ENCODE assay signal across 1 cellular context in the genomic region with DNA sequence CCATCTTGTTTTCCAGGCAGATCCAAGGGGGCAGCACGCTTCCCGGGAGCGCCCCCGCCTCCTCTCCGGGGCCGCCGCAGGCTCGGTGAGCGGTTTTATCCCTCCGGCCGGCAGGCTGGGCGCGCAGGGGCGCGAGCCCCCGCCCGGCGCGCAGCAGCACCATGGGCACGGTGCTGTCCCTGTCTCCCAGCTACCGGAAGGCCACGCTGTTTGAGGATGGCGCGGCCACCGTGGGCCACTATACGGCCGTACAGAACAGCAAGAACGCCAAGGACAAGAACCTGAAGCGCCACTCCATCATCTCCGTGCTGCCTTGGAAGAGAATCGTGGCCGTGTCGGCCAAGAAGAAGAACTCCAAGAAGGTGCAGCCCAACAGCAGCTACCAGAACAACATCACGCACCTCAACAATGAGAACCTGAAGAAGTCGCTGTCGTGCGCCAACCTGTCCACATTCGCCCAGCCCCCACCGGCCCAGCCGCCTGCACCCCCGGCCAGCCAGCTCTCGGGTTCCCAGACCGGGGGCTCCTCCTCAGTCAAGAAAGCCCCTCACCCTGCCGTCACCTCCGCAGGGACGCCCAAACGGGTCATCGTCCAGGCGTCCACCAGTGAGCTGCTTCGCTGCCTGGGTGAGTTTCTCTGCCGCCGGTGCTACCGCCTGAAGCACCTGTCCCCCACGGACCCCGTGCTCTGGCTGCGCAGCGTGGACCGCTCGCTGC.
TF ChIP-seq lines count a peak whose summit lies in the region.

No MANE protein-coding gene starts in this region.

TF ChIP-seq in HEK293, 187 proteins besides CTCF, POLR2A, EP300 and RAD21 (continued from another document):
- TF ChIP-seq, protein P1, sequence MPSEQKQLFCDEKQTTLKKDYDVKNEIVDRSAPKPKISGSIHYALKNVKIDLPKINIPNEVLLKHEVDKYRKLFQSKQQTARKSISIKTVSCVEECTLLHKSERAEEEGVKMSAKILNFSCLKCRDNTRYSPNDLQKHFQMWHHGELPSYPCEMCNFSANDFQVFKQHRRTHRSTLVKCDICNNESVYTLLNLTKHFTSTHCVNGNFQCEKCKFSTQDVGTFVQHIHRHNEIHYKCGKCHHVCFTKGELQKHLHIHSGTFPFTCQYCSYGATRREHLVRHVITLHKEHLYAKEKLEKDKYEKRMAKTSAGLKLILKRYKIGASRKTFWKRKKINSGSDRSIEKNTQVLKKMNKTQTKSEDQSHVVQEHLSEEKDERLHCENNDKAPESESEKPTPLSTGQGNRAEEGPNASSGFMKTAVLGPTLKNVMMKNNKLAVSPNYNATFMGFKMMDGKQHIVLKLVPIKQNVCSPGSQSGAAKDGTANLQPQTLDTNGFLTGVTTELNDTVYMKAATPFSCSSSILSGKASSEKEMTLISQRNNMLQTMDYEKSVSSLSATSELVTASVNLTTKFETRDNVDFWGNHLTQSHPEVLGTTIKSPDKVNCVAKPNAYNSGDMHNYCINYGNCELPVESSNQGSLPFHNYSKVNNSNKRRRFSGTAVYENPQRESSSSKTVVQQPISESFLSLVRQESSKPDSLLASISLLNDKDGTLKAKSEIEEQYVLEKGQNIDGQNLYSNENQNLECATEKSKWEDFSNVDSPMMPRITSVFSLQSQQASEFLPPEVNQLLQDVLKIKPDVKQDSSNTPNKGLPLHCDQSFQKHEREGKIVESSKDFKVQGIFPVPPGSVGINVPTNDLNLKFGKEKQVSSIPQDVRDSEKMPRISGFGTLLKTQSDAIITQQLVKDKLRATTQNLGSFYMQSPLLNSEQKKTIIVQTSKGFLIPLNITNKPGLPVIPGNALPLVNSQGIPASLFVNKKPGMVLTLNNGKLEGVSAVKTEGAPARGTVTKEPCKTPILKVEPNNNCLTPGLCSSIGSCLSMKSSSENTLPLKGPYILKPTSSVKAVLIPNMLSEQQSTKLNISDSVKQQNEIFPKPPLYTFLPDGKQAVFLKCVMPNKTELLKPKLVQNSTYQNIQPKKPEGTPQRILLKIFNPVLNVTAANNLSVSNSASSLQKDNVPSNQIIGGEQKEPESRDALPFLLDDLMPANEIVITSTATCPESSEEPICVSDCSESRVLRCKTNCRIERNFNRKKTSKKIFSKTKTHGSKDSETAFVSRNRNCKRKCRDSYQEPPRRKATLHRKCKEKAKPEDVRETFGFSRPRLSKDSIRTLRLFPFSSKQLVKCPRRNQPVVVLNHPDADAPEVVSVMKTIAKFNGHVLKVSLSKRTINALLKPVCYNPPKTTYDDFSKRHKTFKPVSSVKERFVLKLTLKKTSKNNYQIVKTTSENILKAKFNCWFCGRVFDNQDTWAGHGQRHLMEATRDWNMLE (tag by site-specific recombination; conservative IDR thresholded peaks at IDR 0.05; ENCODE audit: low read depth) = no peak
- peak; percentile 81 for TF ChIP-seq ZBTB8A (tag by site-specific recombination; IDR thresholded peaks at IDR 0.05)
- TF ChIP-seq ZNF37A (tag by site-specific recombination; IDR thresholded peaks at IDR 0.05) = no peak
- TF ChIP-seq ZNF548 (tag by site-specific recombination; IDR thresholded peaks at IDR 0.05) = no peak
- no peak for TF ChIP-seq ZBTB10 (tag by site-specific recombination; IDR thresholded peaks at IDR 0.05)
- TF ChIP-seq, protein P2, sequence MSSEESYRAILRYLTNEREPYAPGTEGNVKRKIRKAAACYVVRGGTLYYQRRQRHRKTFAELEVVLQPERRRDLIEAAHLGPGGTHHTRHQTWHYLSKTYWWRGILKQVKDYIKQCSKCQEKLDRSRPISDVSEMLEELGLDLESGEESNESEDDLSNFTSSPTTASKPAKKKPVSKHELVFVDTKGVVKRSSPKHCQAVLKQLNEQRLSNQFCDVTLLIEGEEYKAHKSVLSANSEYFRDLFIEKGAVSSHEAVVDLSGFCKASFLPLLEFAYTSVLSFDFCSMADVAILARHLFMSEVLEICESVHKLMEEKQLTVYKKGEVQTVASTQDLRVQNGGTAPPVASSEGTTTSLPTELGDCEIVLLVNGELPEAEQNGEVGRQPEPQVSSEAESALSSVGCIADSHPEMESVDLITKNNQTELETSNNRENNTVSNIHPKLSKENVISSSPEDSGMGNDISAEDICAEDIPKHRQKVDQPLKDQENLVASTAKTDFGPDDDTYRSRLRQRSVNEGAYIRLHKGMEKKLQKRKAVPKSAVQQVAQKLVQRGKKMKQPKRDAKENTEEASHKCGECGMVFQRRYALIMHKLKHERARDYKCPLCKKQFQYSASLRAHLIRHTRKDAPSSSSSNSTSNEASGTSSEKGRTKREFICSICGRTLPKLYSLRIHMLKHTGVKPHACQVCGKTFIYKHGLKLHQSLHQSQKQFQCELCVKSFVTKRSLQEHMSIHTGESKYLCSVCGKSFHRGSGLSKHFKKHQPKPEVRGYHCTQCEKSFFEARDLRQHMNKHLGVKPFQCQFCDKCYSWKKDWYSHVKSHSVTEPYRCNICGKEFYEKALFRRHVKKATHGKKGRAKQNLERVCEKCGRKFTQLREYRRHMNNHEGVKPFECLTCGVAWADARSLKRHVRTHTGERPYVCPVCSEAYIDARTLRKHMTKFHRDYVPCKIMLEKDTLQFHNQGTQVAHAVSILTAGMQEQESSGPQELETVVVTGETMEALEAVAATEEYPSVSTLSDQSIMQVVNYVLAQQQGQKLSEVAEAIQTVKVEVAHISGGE (tag by site-specific recombination; conservative IDR thresholded peaks at IDR 0.05; ENCODE audit: low read depth) = no peak
- TF ChIP-seq ZNF768 (tag by site-specific recombination; IDR thresholded peaks at IDR 0.05) = no peak
- TF ChIP-seq ZNF488 (tag by site-specific recombination; IDR thresholded peaks at IDR 0.05) = no peak
- TF ChIP-seq ZNF391 (tag by site-specific recombination; IDR thresholded peaks at IDR 0.05; ENCODE audit: borderline replicate concordance, low read depth) = no peak
- TF ChIP-seq YY2 (tag by site-specific recombination; IDR thresholded peaks at IDR 0.05) = no peak
- no peak for TF ChIP-seq REST (tag by site-specific recombination; IDR thresholded peaks at IDR 0.05)
- peak; percentile 84 for TF ChIP-seq ZNF600 (tag by site-specific recombination; IDR thresholded peaks at IDR 0.05)
- TF ChIP-seq, protein P3, sequence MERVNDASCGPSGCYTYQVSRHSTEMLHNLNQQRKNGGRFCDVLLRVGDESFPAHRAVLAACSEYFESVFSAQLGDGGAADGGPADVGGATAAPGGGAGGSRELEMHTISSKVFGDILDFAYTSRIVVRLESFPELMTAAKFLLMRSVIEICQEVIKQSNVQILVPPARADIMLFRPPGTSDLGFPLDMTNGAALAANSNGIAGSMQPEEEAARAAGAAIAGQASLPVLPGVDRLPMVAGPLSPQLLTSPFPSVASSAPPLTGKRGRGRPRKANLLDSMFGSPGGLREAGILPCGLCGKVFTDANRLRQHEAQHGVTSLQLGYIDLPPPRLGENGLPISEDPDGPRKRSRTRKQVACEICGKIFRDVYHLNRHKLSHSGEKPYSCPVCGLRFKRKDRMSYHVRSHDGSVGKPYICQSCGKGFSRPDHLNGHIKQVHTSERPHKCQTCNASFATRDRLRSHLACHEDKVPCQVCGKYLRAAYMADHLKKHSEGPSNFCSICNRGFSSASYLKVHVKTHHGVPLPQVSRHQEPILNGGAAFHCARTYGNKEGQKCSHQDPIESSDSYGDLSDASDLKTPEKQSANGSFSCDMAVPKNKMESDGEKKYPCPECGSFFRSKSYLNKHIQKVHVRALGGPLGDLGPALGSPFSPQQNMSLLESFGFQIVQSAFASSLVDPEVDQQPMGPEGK (tag by site-specific recombination; IDR thresholded peaks at IDR 0.05) = peak; percentile 38; the same call in 1 of the 2 replicates
- TF ChIP-seq ZNF670 (tag by site-specific recombination; IDR thresholded peaks at IDR 0.05; ENCODE audit: low read depth) = no peak
- no peak for TF ChIP-seq ZEB2 (tag by site-specific recombination; IDR thresholded peaks at IDR 0.05)
- 0 out of 2 replicates have a peak, but pooled peaks have one; percentile 23 for TF ChIP-seq KLF9 (tag by site-specific recombination; IDR thresholded peaks at IDR 0.05; ENCODE audit: low read depth)
- TF ChIP-seq ZBTB26 (tag by site-specific recombination; optimal IDR thresholded peaks at IDR 0.05) = peak; percentile 83
- no peak for TF ChIP-seq BCL11B (tag by site-specific recombination; IDR thresholded peaks at IDR 0.05; ENCODE audit: low read depth)
- no peak for TF ChIP-seq ZNF146 (tag by site-specific recombination; IDR thresholded peaks at IDR 0.05)
- TF ChIP-seq ZIC2 (tag by site-specific recombination; IDR thresholded peaks at IDR 0.05) = peak; percentile 46; the same call in 1 of the 2 replicates
- TF ChIP-seq, protein P4, sequence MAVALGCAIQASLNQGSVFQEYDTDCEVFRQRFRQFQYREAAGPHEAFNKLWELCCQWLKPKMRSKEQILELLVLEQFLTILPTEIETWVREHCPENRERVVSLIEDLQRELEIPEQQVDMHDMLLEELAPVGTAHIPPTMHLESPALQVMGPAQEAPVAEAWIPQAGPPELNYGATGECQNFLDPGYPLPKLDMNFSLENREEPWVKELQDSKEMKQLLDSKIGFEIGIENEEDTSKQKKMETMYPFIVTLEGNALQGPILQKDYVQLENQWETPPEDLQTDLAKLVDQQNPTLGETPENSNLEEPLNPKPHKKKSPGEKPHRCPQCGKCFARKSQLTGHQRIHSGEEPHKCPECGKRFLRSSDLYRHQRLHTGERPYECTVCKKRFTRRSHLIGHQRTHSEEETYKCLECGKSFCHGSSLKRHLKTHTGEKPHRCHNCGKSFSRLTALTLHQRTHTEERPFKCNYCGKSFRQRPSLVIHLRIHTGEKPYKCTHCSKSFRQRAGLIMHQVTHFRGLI (tag by site-specific recombination; IDR thresholded peaks at IDR 0.05) = peak; percentile 67
- TF ChIP-seq ZNF645 (tag by site-specific recombination; IDR thresholded peaks at IDR 0.05) = no peak
